Comparison of ENCODE assay signal across 8 cellular contexts in genomic region chr16:83878838-83879237, GRCh38. TPM values are rescaled to one million over a fixed set of nuclear protein-coding genes. Genes with fewer than 3 reads are reported as not detected.
DNase-seq lines count a peak whose midpoint lies in the region; ATAC-seq lines count a peak whose summit lies in the region.

No MANE protein-coding gene starts in this region.

- no peak overlapping the region for H3K9ac ChIP-seq in trophoblast cell (ENCODE audit: low read length)

- no peaks in the 10 kb centered on the region for H3K79me2 ChIP-seq in trophoblast cell (ENCODE audit: control insufficient read depth, insufficient read depth, low read length, poor library complexity)

- no CpG with 5 or more reads among the region's 6 CpGs for WGBS in trophoblast cell (ENCODE audit: extremely low coverage, insufficient coverage, insufficient read length)

- H3K18ac ChIP-seq in trophoblast cell (ENCODE audit: low read length), result no peak overlapping the region

- H3K27ac ChIP-seq in trophoblast cell (ENCODE audit: low read depth, low read length), result no peak overlapping the region

- no peak overlapping the region for H2BK120ac ChIP-seq in trophoblast cell (ENCODE audit: insufficient read depth, low read length, poor library complexity)

- H3K27me3 ChIP-seq in trophoblast cell (ENCODE audit: insufficient read depth, low read length), result no peaks in the 10 kb centered on the region

- no peaks in the 10 kb centered on the region for H3K79me1 ChIP-seq in trophoblast cell (ENCODE audit: low read length)

- H3K4me1 ChIP-seq in trophoblast cell (ENCODE audit: control insufficient read depth in 1 of 2, insufficient read depth in 2 of 2, low read length in 2 of 2), result no peaks in the 10 kb centered on the region

- H2AFZ ChIP-seq in trophoblast cell (ENCODE audit: insufficient read depth, low read length, poor library complexity), result no peak overlapping the region

- no peak overlapping the region for H3K4me2 ChIP-seq in trophoblast cell (ENCODE audit: low read length)

- no peaks in the 10 kb centered on the region for H3K36me3 ChIP-seq in trophoblast cell (ENCODE audit: control insufficient read depth in 1 of 2, insufficient read depth in 2 of 2, low read length in 2 of 2)

- H3K23ac ChIP-seq in trophoblast cell (ENCODE audit: low read length), result no peak overlapping the region

- H4K12ac ChIP-seq in trophoblast cell (ENCODE audit: low read depth, low read length), result no peak overlapping the region

- H3K4ac ChIP-seq in trophoblast cell (ENCODE audit: low read depth, low read length), result no peak overlapping the region

- H4K91ac ChIP-seq in trophoblast cell (ENCODE audit: low read depth, low read length), result no peak overlapping the region

- DNase-seq in EL, result peak; percentile 63
- peak; percentile 26 for DNase-seq in NCI-H2171 treated with DMSO at 0.1 percent for 48 hours (lab: John Stamatoyannopoulos, UW)
- peak; percentile 15 for DNase-seq in ecto neural progenitor cell (ENCODE audit: low spot score)
- peak; percentile 11 to 72 for DNase-seq in trophoblast cell
- no peak for DNase-seq in NCI-H2029 (lab: John Stamatoyannopoulos, UW)

- H3K4me3 ChIP-seq in trophoblast cell (ENCODE audit: low read depth, low read length), result no peak overlapping the region

- no peaks in the 10 kb centered on the region for H3K9me3 ChIP-seq in trophoblast cell (ENCODE audit: insufficient read depth, low read depth, low read length)

- no peak overlapping the region for H4K8ac ChIP-seq in trophoblast cell (ENCODE audit: low read depth, low read length)

- ATAC-seq in HG02852 (IDR thresholded peaks at IDR 0.05; ENCODE audit: unreplicated experiment), result no peak
- ATAC-seq in GM19455 (IDR thresholded peaks at IDR 0.05; ENCODE audit: unreplicated experiment), result no peak
- ATAC-seq in GM18498 (IDR thresholded peaks at IDR 0.05; ENCODE audit: unreplicated experiment), result no peak

- no peak overlapping the region for H2AK5ac ChIP-seq in trophoblast cell (ENCODE audit: low read length)

- H3K14ac ChIP-seq in trophoblast cell (ENCODE audit: low read length), result no peak overlapping the region

- H2BK12ac ChIP-seq in trophoblast cell (ENCODE audit: low read length), result no peak overlapping the region

- no peak overlapping the region for H2BK5ac ChIP-seq in trophoblast cell (ENCODE audit: low read depth, low read length, poor library complexity)

RNA-seq across cellular contexts. Expression of gene MLYCD, which starts 20.1 kb away (rescaled TPM):
- polyA plus RNA-seq in trophoblast cell (2013), result 0.89 and 0.93 TPM in 2 replicates
